8 cellular contexts compared by ENCODE assay signal in genomic region chr1:180881806-180882509, GRCh38. TPM values are rescaled to one million over a fixed set of nuclear protein-coding genes. Genes with fewer than 3 reads are reported as not detected.
DNase-seq lines count a peak whose midpoint lies in the region; ATAC-seq, FAIRE-seq and TF ChIP-seq lines count a peak whose summit lies in the region.

No MANE protein-coding gene starts in this region.

- POLR2A ChIA-PET in HepG2 (lab: Yijun Ruan, JAX): interaction anchor here (0.8 to 1.3 kb wide), 2 partner anchors 44 to 207 kb away, joined by 3 read pairs; no protein-coding TSS in a partner anchor

- no peak overlapping the region for H2AFZ ChIP-seq in HepG2 (ENCODE audit: low read length)

- TF ChIP-seq POLR2A in HepG2 (IDR thresholded peaks at IDR 0.05; ENCODE audit: insufficient read depth in 1 of 2, low read depth in 2 of 2, low read length in 2 of 2) (no peak), GM18505 (IDR thresholded peaks at IDR 0.05; ENCODE audit: borderline replicate concordance, extremely low read depth, insufficient read depth, insufficient read length) (no peak)

- no peak overlapping the region for H3K27ac ChIP-seq in HepG2 (ENCODE audit: extremely low read length, insufficient read depth, low read length)

- intact Hi-C loops in HepG2 (cut with micrococcal nuclease; ENCODE audit: unreplicated experiment): loop anchor here (1.0 to 10.0 kb wide), 4 partner anchors 153 to 284 kb away; partner anchors contain the start of gene MR1

- H3K36me3 Mint-ChIP-seq in activated naive CD4-positive, alpha-beta T cell treated with anti-CD3 and anti-CD28 coated beads, Interleukin-2, amount 50 U/mL, for 72 hours: no peaks in the 10 kb centered on the region
- H3K36me3 Mint-ChIP-seq in activated T-cell treated with anti-CD3 and anti-CD28 coated beads, Interleukin-2, amount 50 U/mL, for 24 hours (ENCODE audit: low read depth): peaks cover 32% of the 10 kb centered on the region

- peak; percentile 26 to 59 for ATAC-seq in activated naive CD4-positive, alpha-beta T cell treated with anti-CD3 and anti-CD28 coated beads, Interleukin-2, amount 50 U/mL, for 72 hours
- ATAC-seq in HepG2: peak; percentile 54; the same call in 2 of the 3 replicates
- ATAC-seq in GM18505 (IDR thresholded peaks at IDR 0.05; ENCODE audit: unreplicated experiment): no peak

- CTCF ChIA-PET in HepG2 (lab: Yijun Ruan, JAX; ENCODE audit: low intra/inter-chr PET ratio, low total read pairs): interaction anchor here (0.7 to 2.2 kb wide), 3 partner anchors 35 to 285 kb away, joined by 4 to 15 read pairs (median 12); no protein-coding TSS in a partner anchor

- H3K27me3 Mint-ChIP-seq in activated T-cell treated with anti-CD3 and anti-CD28 coated beads, Interleukin-2, amount 50 U/mL, for 24 hours: no peaks in the 10 kb centered on the region

- BruUV-seq in HepG2 (replicated peaks; lab: Mats Ljungman, UMichigan): no TSS peak

- TF ChIP-seq RAD21 in HepG2 (CRISPR knock-in tag; IDR thresholded peaks at IDR 0.05): peak; percentile 42; the same call in 1 of the 2 replicates

- DNase-seq in activated naive CD4-positive, alpha-beta T cell treated with anti-CD3 and anti-CD28 coated beads, Interleukin-2, amount 50 U/mL, for 72 hours (ENCODE audit: low spot score in 2 of 2): no peak
- no peak for DNase-seq in activated naive CD4-positive, alpha-beta T cell (lab: John Stamatoyannopoulos, UW)
- peak; percentile 15 for DNase-seq in HuH-7.5 (ENCODE audit: low spot score)
- peak; percentile 27 for DNase-seq in NOMO-1 treated with dmso at 0.1 percent for 144 hours (lab: John Stamatoyannopoulos, UW; ENCODE audit: unreplicated experiment)
- DNase-seq in cerebellum (ENCODE audit: low spot score): peak; percentile 77
- peak; percentile 25 for DNase-seq in HepG2 (ENCODE audit: low spot score)
- DNase-seq in activated T-cell treated with anti-CD3 and anti-CD28 coated beads, Interleukin-2, amount 50 U/mL, for 24 hours: no peak

- no peaks in the 10 kb centered on the region for H3K4me1 ChIP-seq in HepG2 (ENCODE audit: insufficient read depth, low read length)

- no peaks in the 10 kb centered on the region for H3K4me1 Mint-ChIP-seq in activated T-cell treated with anti-CD3 and anti-CD28 coated beads, Interleukin-2, amount 50 U/mL, for 24 hours (ENCODE audit: low read depth)

- H3K36me3 ChIP-seq in HepG2 (replicated peaks in 1 of 2; ENCODE audit: control insufficient read depth in 1 of 2, insufficient read depth in 2 of 2, low read length in 2 of 2): peaks cover 1 to 8% of the 10 kb centered on the region in 2 experiments; a peak in 1 of 5 replicates

- H3K27me3 ChIP-seq in HepG2 (ENCODE audit: control insufficient read depth in 1 of 2, insufficient read depth in 2 of 2, low read length in 2 of 2): no peaks in the 10 kb centered on the region; a peak in 1 of 5 replicates

- no peak for TF ChIP-seq EP300 in HepG2 (IDR thresholded peaks at IDR 0.05; ENCODE audit: low read depth in 2 of 2, low read length in 2 of 2)
- TF ChIP-seq EP300 in HepG2 (CRISPR knock-in tag; IDR thresholded peaks at IDR 0.05; ENCODE audit: borderline replicate concordance): no peak

- FAIRE-seq in HepG2 (lab: Jason Lieb, UNC): peak; percentile 50

- H3K9me3 Mint-ChIP-seq in activated naive CD4-positive, alpha-beta T cell treated with anti-CD3 and anti-CD28 coated beads, Interleukin-2, amount 50 U/mL, for 72 hours: no peaks in the 10 kb centered on the region
- H3K9me3 Mint-ChIP-seq in activated T-cell treated with anti-CD3 and anti-CD28 coated beads, Interleukin-2, amount 50 U/mL, for 24 hours: no peaks in the 10 kb centered on the region

- H3K4me2 ChIP-seq in HepG2 (ENCODE audit: low read depth, low read length): no peak overlapping the region

- peak; percentile 71 for TF ChIP-seq CTCF in HepG2 (CRISPR knock-in tag; IDR thresholded peaks at IDR 0.05)

- in situ Hi-C loops in HepG2 (cut with HindIII; ENCODE audit: extremely low pct_ligation_motif_present, low pct_unique_long_range_greater_than_20kb): loop anchor here (10.0 kb wide), 1 partner anchor 263 kb away; no protein-coding TSS in a partner anchor

- no peaks in the 10 kb centered on the region for H4K20me1 ChIP-seq in HepG2 (ENCODE audit: insufficient read depth, low read length)

- WGBS in HepG2 (ENCODE audit: low lambda C conversion rate): 88% methylated on average over 6 of the region's 6 CpGs

- H3K4me3 ChIP-seq in HepG2 (replicated peaks in 1 of 3; ENCODE audit: insufficient read depth in 1 of 3, low read depth in 2 of 3, low read length in 3 of 3): no peak overlapping the region

- no peaks in the 10 kb centered on the region for H3K9me3 ChIP-seq in HepG2 (ENCODE audit: low read length)

- no peak overlapping the region for H3K4me3 Mint-ChIP-seq in activated T-cell treated with anti-CD3 and anti-CD28 coated beads, Interleukin-2, amount 50 U/mL, for 24 hours

- no peaks in the 10 kb centered on the region for H3K79me2 ChIP-seq in HepG2 (ENCODE audit: insufficient read depth, low read length)

- H3K27ac Mint-ChIP-seq in activated naive CD4-positive, alpha-beta T cell treated with anti-CD3 and anti-CD28 coated beads, Interleukin-2, amount 50 U/mL, for 72 hours: peak overlapping the region in 1 of 2 donors; percentile 57
- no peak overlapping the region for H3K27ac Mint-ChIP-seq in activated T-cell treated with anti-CD3 and anti-CD28 coated beads, Interleukin-2, amount 50 U/mL, for 24 hours

- H3K9ac ChIP-seq in HepG2 (ENCODE audit: insufficient read depth, low read depth, low read length): no peak overlapping the region

TF ChIP-seq in HepG2, 621 proteins besides CTCF, POLR2A, EP300 and RAD21:
- peak; percentile 80 for TF ChIP-seq STAG1 (CRISPR knock-in tag; IDR thresholded peaks at IDR 0.05)
- no peak for TF ChIP-seq BRD4 (CRISPR knock-in tag; IDR thresholded peaks at IDR 0.05)
- TF ChIP-seq SMC3 (IDR thresholded peaks at IDR 0.05; ENCODE audit: low read length): peak; percentile 55
- TF ChIP-seq MIXL1 (CRISPR knock-in tag; IDR thresholded peaks at IDR 0.05): peak; percentile 62; the same call in 1 of the 2 replicates
- 0 out of 2 replicates have a peak, but pooled peaks have one; percentile 17 for TF ChIP-seq CEBPB (IDR thresholded peaks at IDR 0.05; ENCODE audit: borderline replicate concordance, low read depth, low read length)

RNA-seq across cellular contexts. Expression of gene KIAA1614, which starts 30.7 kb away (rescaled TPM):
- total RNA-seq in activated naive CD4-positive, alpha-beta T cell treated with anti-CD3 and anti-CD28 coated beads, Interleukin-2, amount 50 U/mL, for 72 hours: under 1 TPM; 0.05 to 0.31 TPM
- total RNA-seq in cerebellum: 8.2 TPM
- 0.32 and 0.77 TPM in 2 replicates for total RNA-seq in HepG2 (2016; rRNA removed; fragmentation: Illumina TruSeq; extraction: Trizol)
- total RNA-seq in HepG2 (2016; cell fraction: cytosol; rRNA removed; fragmentation: Illumina TruSeq; extraction: Trizol; ENCODE audit: low read depth): 0.10 TPM in 1 of 2 replicates, not detected in the other
- total RNA-seq in HepG2 (2016; cell fraction: insoluble cytoplasmic fraction; rRNA removed; fragmentation: Illumina TruSeq; extraction: Trizol): 0.16 and 0.17 TPM in 2 replicates
- 0.46 and 0.52 TPM in 2 replicates for total RNA-seq in HepG2 (2016; cell fraction: membrane; rRNA removed; fragmentation: Illumina TruSeq; extraction: Trizol)
- 0.43 and 0.81 TPM in 2 replicates for total RNA-seq in HepG2 (2016; cell fraction: nucleus; rRNA removed; fragmentation: Illumina TruSeq; extraction: Trizol)
- polyA plus RNA-seq in HepG2 (2011; rRNA removed): 0.12 and 0.15 TPM in 2 replicates
- 0.27 TPM in 2 replicates for polyA plus RNA-seq in HepG2 (2011; cell fraction: cytosol; rRNA removed)
- 0.16 and 0.48 TPM in 2 replicates for polyA plus RNA-seq in HepG2 (2011; cell fraction: nucleus; rRNA removed)
- polyA plus RNA-seq in HepG2 (2012): 0.40 and 0.48 TPM in 2 replicates
- 0.06 and 0.26 TPM in 2 replicates for polyA plus RNA-seq in HepG2 (2016; cell fraction: cytosol; fragmentation: Illumina TruSeq; extraction: Trizol; ENCODE audit: low read depth)
- polyA plus RNA-seq in HepG2 (2016; cell fraction: insoluble cytoplasmic fraction; fragmentation: Illumina TruSeq; extraction: Trizol; ENCODE audit: low read depth): 0.17 and 0.20 TPM in 2 replicates
- polyA plus RNA-seq in HepG2 (2016; cell fraction: membrane; fragmentation: Illumina TruSeq; extraction: Trizol; ENCODE audit: low read depth): 0.09 and 0.14 TPM in 2 replicates
- 0.11 and 0.16 TPM in 2 replicates for polyA plus RNA-seq in HepG2 (2016; cell fraction: nucleus; fragmentation: Illumina TruSeq; extraction: Trizol; ENCODE audit: insufficient read depth, low read depth)
- polyA minus RNA-seq in HepG2 (2011; rRNA and poly(A)+ RNA removed; ENCODE audit: low replicate concordance): 0.44 and 0.48 TPM in 2 replicates
- not detected in 2 replicates for polyA minus RNA-seq in HepG2 (2011; cell fraction: cytosol; rRNA and poly(A)+ RNA removed)
- 0.12 and 0.26 TPM in 2 replicates for polyA minus RNA-seq in HepG2 (2011; cell fraction: nucleus; rRNA and poly(A)+ RNA removed)

Comparison
In these comparisons a context has a peak if more than half of its experiments do, and no peak if none do; other contexts are left out.
1. DNase-seq: peak in HuH-7.5 (single experiment), NOMO-1 treated with dmso at 0.1 percent for 144 hours (single experiment), cerebellum (single experiment) and HepG2 (single experiment); none in activated naive CD4-positive, alpha-beta T cell treated with anti-CD3 and anti-CD28 coated beads, Interleukin-2, amount 50 U/mL, for 72 hours (0 of 2), activated naive CD4-positive, alpha-beta T cell (0 of 4) and activated T-cell treated with anti-CD3 and anti-CD28 coated beads, Interleukin-2, amount 50 U/mL, for 24 hours (single experiment).